ENCODE assay signal across 10 cellular contexts in genomic region chr3:144128117-144128892, GRCh38.
A peak's percentile ranks its signal among the peaks of the same experiment; 100 is the strongest.
DNase-seq lines count a peak whose midpoint lies in the region; ATAC-seq and TF ChIP-seq lines count a peak whose summit lies in the region.
"Had no signal": no experiment of that assay in that cellular context is flagged by ENCODE, and none has a peak within 500 bp of the region (broad histone marks: within the 10 kb centered on the region; RNA-seq: fewer than 3 reads in every experiment).

No MANE protein-coding gene starts in this region.

- H3K4me1 Mint-ChIP-seq in memory B cell: peaks cover 9% of the 10 kb centered on the region
- H3K4me1 Mint-ChIP-seq in activated CD4-positive, alpha-beta memory T cell treated with anti-CD3 and anti-CD28 coated beads, Interleukin-2, amount 10 ng/mL, durations not matched to agents 7 days and 5 days: peaks cover 2% of the 10 kb centered on the region

- H3K4me1 ChIP-seq in HUES64 (ENCODE audit: insufficient read depth, low read length): peaks cover 17% of the 10 kb centered on the region
- no peaks in the 10 kb centered on the region for H3K4me1 ChIP-seq in Peyer's patch
- H3K4me1 ChIP-seq in heart left ventricle: no peaks in the 10 kb centered on the region

- no peak overlapping the region for H3K4me3 ChIP-seq in HUES64 (ENCODE audit: low read length)
- H3K4me3 ChIP-seq in Peyer's patch: no peak overlapping the region
- no peak overlapping the region for H3K4me3 ChIP-seq in heart left ventricle
- H3K4me3 ChIP-seq: GM23248 had no signal

- H3K27ac ChIP-seq in HUES64 (ENCODE audit: low read depth, low read length) (peak overlapping the region; percentile 53), Peyer's patch (no peak overlapping the region), heart left ventricle (no peak overlapping the region)
- H3K27ac ChIP-seq: GM23248 had no signal

- no peak for TF ChIP-seq CTCF in Peyer's patch (IDR thresholded peaks at IDR 0.05)
- no peak for TF ChIP-seq CTCF in heart left ventricle (IDR thresholded peaks at IDR 0.05)

- POLR2A ChIA-PET in activated CD4-positive, alpha-beta memory T cell treated with anti-CD3 and anti-CD28 coated beads, Interleukin-2, amount 10 ng/mL, durations not matched to agents 7 days and 5 days (lab: Charles Lee): no interaction called here

- peaks cover 3% of the 10 kb centered on the region for H3K36me3 Mint-ChIP-seq in memory B cell
- H3K36me3 Mint-ChIP-seq in activated CD4-positive, alpha-beta memory T cell treated with anti-CD3 and anti-CD28 coated beads, Interleukin-2, amount 10 ng/mL, durations not matched to agents 7 days and 5 days (ENCODE audit: low read depth): no peaks in the 10 kb centered on the region

- peaks cover 1% of the 10 kb centered on the region for H3K27me3 Mint-ChIP-seq in memory B cell
- H3K27me3 Mint-ChIP-seq in activated CD4-positive, alpha-beta memory T cell treated with anti-CD3 and anti-CD28 coated beads, Interleukin-2, amount 10 ng/mL, durations not matched to agents 7 days and 5 days: no peaks in the 10 kb centered on the region

- no peak for DNase-seq in memory B cell (ENCODE audit: low spot score in 2 of 2)
- DNase-seq in cortex of kidney (lab: John Stamatoyannopoulos, UW): no peak
- DNase-seq in Peyer's patch: no peak
- no peak for DNase-seq in heart left ventricle
- DNase-seq in activated CD4-positive, alpha-beta memory T cell treated with anti-CD3 and anti-CD28 coated beads, Interleukin-2, amount 10 ng/mL, durations not matched to agents 7 days and 5 days: no peak
- DNase-seq: GM23248, T-helper 9 cell had no signal

- ATAC-seq in GM18861 (IDR thresholded peaks at IDR 0.05; ENCODE audit: unreplicated experiment) (peak; percentile 98), GM21786 (IDR thresholded peaks at IDR 0.05; ENCODE audit: unreplicated experiment) (peak; percentile 99), memory B cell (ENCODE audit: low read depth) (peak; percentile 63), heart left ventricle (no peak)

- H3K27ac Mint-ChIP-seq in memory B cell: peak overlapping the region; percentile 24
- no peak overlapping the region for H3K27ac Mint-ChIP-seq in activated CD4-positive, alpha-beta memory T cell treated with anti-CD3 and anti-CD28 coated beads, Interleukin-2, amount 10 ng/mL, durations not matched to agents 7 days and 5 days

- intact Hi-C loops in heart left ventricle (cut with DNase I): no loop called here

- H3K4me3 Mint-ChIP-seq in memory B cell: peak overlapping the region; percentile 60
- H3K4me3 Mint-ChIP-seq in activated CD4-positive, alpha-beta memory T cell treated with anti-CD3 and anti-CD28 coated beads, Interleukin-2, amount 10 ng/mL, durations not matched to agents 7 days and 5 days: no peak overlapping the region

- H3K9me3 ChIP-seq in HUES64 (ENCODE audit: insufficient read depth, low read depth, low read length) (0 out of 2 replicates have a peak, but pooled peaks cover 6% of the 10 kb centered on the region), Peyer's patch (no peaks in the 10 kb centered on the region), heart left ventricle (peaks cover 0 to 12% (median 3%) of the 10 kb centered on the region in 12 donors)

- TF ChIP-seq POLR2A in Peyer's patch (IDR thresholded peaks at IDR 0.05) (no peak), heart left ventricle (IDR thresholded peaks at IDR 0.05) (no peak)

- no peak overlapping the region for H3K9ac ChIP-seq in HUES64 (ENCODE audit: low read depth, low read length)
- H3K9ac ChIP-seq: GM23248 had no signal

- WGBS in HUES64: 36% methylated on average over 5 of the region's 6 CpGs
- WGBS in heart left ventricle, 4 donors: 56 to 68% (median 63%) methylated on average over 6 of the region's 6 CpGs

- H3K36me3 ChIP-seq in HUES64 (ENCODE audit: insufficient read depth, low read length): no peaks in the 10 kb centered on the region
- no peaks in the 10 kb centered on the region for H3K36me3 ChIP-seq in Peyer's patch
- H3K36me3 ChIP-seq in heart left ventricle: no peaks in the 10 kb centered on the region

- peaks cover 8% of the 10 kb centered on the region for H3K9me3 Mint-ChIP-seq in memory B cell
- no peaks in the 10 kb centered on the region for H3K9me3 Mint-ChIP-seq in activated CD4-positive, alpha-beta memory T cell treated with anti-CD3 and anti-CD28 coated beads, Interleukin-2, amount 10 ng/mL, durations not matched to agents 7 days and 5 days

- H3K27me3 ChIP-seq in HUES64 (ENCODE audit: insufficient read depth, low read length): no peaks in the 10 kb centered on the region
- no peaks in the 10 kb centered on the region for H3K27me3 ChIP-seq in Peyer's patch
- no peaks in the 10 kb centered on the region for H3K27me3 ChIP-seq in heart left ventricle

- CTCF ChIA-PET in activated CD4-positive, alpha-beta memory T cell treated with anti-CD3 and anti-CD28 coated beads, Interleukin-2, amount 10 ng/mL, durations not matched to agents 7 days and 5 days (lab: Charles Lee): no interaction called here

Comparison
In these comparisons a context has a peak if more than half of its experiments do, and no peak if none do; other contexts are left out.
1. ATAC-seq: peak in GM18861 (single experiment), GM21786 (single experiment) and memory B cell (single experiment); none in heart left ventricle (0 of 4).